9 cellular contexts compared by ENCODE assay signal in genomic region chr20:20083796-20084195, GRCh38. TPM values are rescaled to one million over a fixed set of nuclear protein-coding genes. Genes with fewer than 3 reads are reported as not detected.
DNase-seq lines count a peak whose midpoint lies in the region; ATAC-seq, FAIRE-seq and TF ChIP-seq lines count a peak whose summit lies in the region.
"Had no signal": no experiment of that assay in that cellular context is flagged by ENCODE, and none has a peak within 500 bp of the region (broad histone marks: within the 10 kb centered on the region; RNA-seq: fewer than 3 reads in every experiment).

No MANE protein-coding gene starts in this region.

- TF ChIP-seq CTCF in A549 (IDR thresholded peaks at IDR 0.05) (peak; percentile 83), GM13977 (IDR thresholded peaks at IDR 0.05; ENCODE audit: extremely low read depth, insufficient read depth, missing control alignments) (peak; percentile 44), epithelial cell of esophagus (IDR thresholded peaks at IDR 0.05; ENCODE audit: insufficient read depth, low read depth, low read length, missing control alignments) (peak; percentile 50), nephron progenitor cell (IDR thresholded peaks at IDR 0.05) (peak; percentile 60)

- ATAC-seq in A549, result peak; percentile 71 to 89; a peak in 4 of 6 replicates
- no peak for ATAC-seq in HG03432 (IDR thresholded peaks at IDR 0.05; ENCODE audit: unreplicated experiment)

- H3K27ac Mint-ChIP-seq in nephron progenitor cell, result no peak overlapping the region
- H3K27ac Mint-ChIP-seq: dendritic cell treated with granulocyte-macrophage colony-stimulating factor and Interleukin-4, amounts not matched to agents 40 ng/mL and 50 ng/mL, for 4 days had no signal

- in situ Hi-C loops in GM13977 (cut with MboI; ENCODE audit: low pct_unique_long_range_greater_than_20kb, low sequenced_read_pairs, unreplicated experiment), result loop anchor here (25.0 kb wide), 2 partner anchors 154 to 479 kb away; no protein-coding TSS in a partner anchor

- TF ChIP-seq POLR2A in A549 (IDR thresholded peaks at IDR 0.05; ENCODE audit: low read length) (no peak), H54 (IDR thresholded peaks at IDR 0.05; ENCODE audit: low read depth, low read length) (no peak)

- 0 out of 3 replicates have a peak overlapping the region, but pooled peaks have one; percentile 7 for H3K4me2 ChIP-seq in A549

- DNase-seq in A549 (ENCODE audit: low read depth in 1 of 2, low spot score in 1 of 2), result peak; percentile 29 to 39
- peak; percentile 42 for DNase-seq in GM13977 (ENCODE audit: low spot score)
- DNase-seq in NCI-H1105 (lab: John Stamatoyannopoulos, UW), result peak; percentile 62
- DNase-seq in SHP77 treated with DMSO at 0.1 percent for 48 hours (lab: John Stamatoyannopoulos, UW), result peak; percentile 70
- peak; percentile 47 for DNase-seq in epithelial cell of esophagus (ENCODE audit: low read depth)
- DNase-seq in nephron progenitor cell, result no peak
- DNase-seq in H54 (ENCODE audit: insufficient read length, low spot score), result no peak

- FAIRE-seq in A549 (lab: Jason Lieb, UNC) (peak; percentile 98), H54 (lab: Jason Lieb, UNC) (no peak)

- POLR2A ChIA-PET in A549 (lab: Yijun Ruan, JAX), result no interaction called here

- H3K27me3 Mint-ChIP-seq in nephron progenitor cell (ENCODE audit: low read depth, poor library complexity), result peaks cover 39% of the 10 kb centered on the region

- WGBS in A549 (ENCODE audit: missing lambda C conversion rate), result 0% methylated on average over 3 of the region's 3 CpGs

- H3K4me3 ChIP-seq in A549 (no peak overlapping the region), epithelial cell of esophagus (ENCODE audit: low read length) (no peak overlapping the region)

- no peaks in the 10 kb centered on the region for H3K9me3 Mint-ChIP-seq in nephron progenitor cell
- H3K9me3 Mint-ChIP-seq: dendritic cell treated with granulocyte-macrophage colony-stimulating factor and Interleukin-4, amounts not matched to agents 40 ng/mL and 50 ng/mL, for 4 days had no signal

- CTCF ChIA-PET in A549 (lab: Yijun Ruan, JAX), result interaction anchor here (0.6 to 4.2 kb wide), 47 partner anchors 10 to 779 kb away, joined by 3 to 52 read pairs (median 4); no protein-coding TSS in a partner anchor

- peak; percentile 82 to 85 for TF ChIP-seq RAD21 in A549 (conservative IDR thresholded peaks at IDR 0.05 in 1 of 2, IDR thresholded peaks at IDR 0.05 in 1 of 2)

- no peaks in the 10 kb centered on the region for H3K9me3 ChIP-seq in A549

- no peaks in the 10 kb centered on the region for H3K4me1 ChIP-seq in A549

- no peaks in the 10 kb centered on the region for H3K4me1 Mint-ChIP-seq in nephron progenitor cell

- no peak for TF ChIP-seq EP300 in A549 (IDR thresholded peaks at IDR 0.05)

- H3K27ac ChIP-seq in A549, result no peak overlapping the region

- H3K4me3 Mint-ChIP-seq in nephron progenitor cell, result no peak overlapping the region
- H3K4me3 Mint-ChIP-seq: dendritic cell treated with granulocyte-macrophage colony-stimulating factor and Interleukin-4, amounts not matched to agents 40 ng/mL and 50 ng/mL, for 4 days had no signal

- H3K36me3 Mint-ChIP-seq in nephron progenitor cell (ENCODE audit: low read depth), result no peaks in the 10 kb centered on the region

TF ChIP-seq in A549, 52 proteins besides CTCF, POLR2A, EP300 and RAD21:
- TF ChIP-seq KDM5A (IDR thresholded peaks at IDR 0.05) (no peak), RCOR1 (IDR thresholded peaks at IDR 0.05; ENCODE audit: low read depth, low read length) (no peak), NR3C1 (IDR thresholded peaks at IDR 0.05) (no peak), SMC3 (IDR thresholded peaks at IDR 0.05) (peak; percentile 68)

RNA-seq across cellular contexts. Expression of gene CFAP61, which starts 31.5 kb away (rescaled TPM):
- polyA plus RNA-seq in A549 (2011; rRNA removed) (0.70 and 0.86 TPM in 2 replicates), A549 (2017; fragmentation: RNase III; extraction: RNeasy Plus Mini Kit Qiagen cat#74134 plus additional on column Dnase treatment) (0.39 to 0.49 TPM (median 0.46 TPM) in 3 replicates)
- polyA plus RNA-seq in A549 (2012; cell fraction: cytosol; rRNA removed), result 0.30 and 0.34 TPM in 2 replicates
- polyA plus RNA-seq in A549 (2012; cell fraction: nucleus; rRNA removed), result 0.46 and 0.94 TPM in 2 replicates
- 1.4 and 2.9 TPM in 2 replicates for polyA minus RNA-seq in A549 (2011; rRNA and poly(A)+ RNA removed)

RNA-seq across cellular contexts. Expression of gene CRNKL1, which starts 31.5 kb away (rescaled TPM):
- polyA plus RNA-seq in A549 (2011; rRNA removed), result 23.6 and 32.1 TPM in 2 replicates
- polyA plus RNA-seq in A549 (2012; cell fraction: cytosol; rRNA removed), result 6.2 and 7.0 TPM in 2 replicates
- polyA plus RNA-seq in A549 (2012; cell fraction: nucleus; rRNA removed), result 4.9 and 6.4 TPM in 2 replicates
- polyA plus RNA-seq in A549 (2017; fragmentation: RNase III; extraction: RNeasy Plus Mini Kit Qiagen cat#74134 plus additional on column Dnase treatment), result 19.1 to 20.5 TPM (median 19.4 TPM) in 3 replicates
- 15.8 and 16.4 TPM in 2 replicates for polyA minus RNA-seq in A549 (2011; rRNA and poly(A)+ RNA removed)

Comparison
In these comparisons a context has a peak if more than half of its experiments do, and no peak if none do; other contexts are left out.
1. DNase-seq: peak in A549 (2 of 2), GM13977 (single experiment), NCI-H1105 (single experiment), SHP77 treated with DMSO at 0.1 percent for 48 hours (single experiment) and epithelial cell of esophagus (single experiment); none in nephron progenitor cell (single experiment) and H54 (single experiment).
2. Peak in every context shown above with its lines, with median percentiles within 50 percentile points of each other: CTCF ChIP-seq.